Comparison of ENCODE assay signal across 1 cellular context in the genomic region with DNA sequence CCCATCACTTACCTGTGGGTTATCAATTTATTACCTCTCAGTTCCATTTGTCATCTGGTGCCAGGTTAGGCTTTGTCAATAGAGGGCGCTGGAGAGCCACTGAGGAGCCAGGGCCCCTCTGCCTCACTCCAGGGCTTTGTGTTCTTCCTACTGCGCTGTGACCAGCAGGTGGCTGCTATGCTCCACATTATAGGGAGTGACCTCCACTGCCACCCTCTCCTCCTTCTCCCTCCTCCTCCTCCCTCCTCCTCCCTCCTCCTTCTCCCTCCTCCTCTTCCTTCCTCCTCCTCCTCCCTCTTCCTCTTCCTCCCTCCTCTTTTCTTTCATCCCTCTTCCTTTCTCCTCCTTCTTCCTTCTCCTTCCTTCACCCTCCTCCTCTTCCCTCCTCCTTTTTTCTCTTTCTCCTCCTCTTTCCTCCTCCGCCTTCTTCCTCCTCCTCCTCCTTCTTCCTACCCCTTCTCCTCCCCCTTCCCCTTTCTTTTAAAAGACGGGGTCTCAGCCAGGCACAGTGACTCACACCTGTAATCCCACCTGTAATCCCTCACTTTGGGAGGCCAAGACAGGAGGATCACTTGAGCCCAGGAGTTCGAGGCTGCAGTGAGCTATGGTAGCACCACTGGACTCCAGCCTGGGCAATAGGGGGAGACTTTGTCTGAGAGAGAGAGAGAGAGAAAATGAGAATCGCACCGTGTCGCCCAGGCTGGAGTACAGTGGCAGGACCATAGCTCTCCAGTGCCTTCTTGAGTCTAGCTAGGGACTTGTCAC.
A peak's percentile ranks its signal among the peaks of the same experiment; 100 is the strongest.
TF ChIP-seq lines count a peak whose summit lies in the region.

No MANE protein-coding gene starts in this region.

TF ChIP-seq in K562, 482 proteins besides CTCF, POLR2A, EP300 and RAD21 (continued from another document and continues in another):
- TF ChIP-seq YY1 (IDR thresholded peaks at IDR 0.05; ENCODE audit: borderline replicate concordance in 1 of 3, control insufficient read depth in 1 of 3, extremely low read depth in 1 of 3, insufficient read depth in 3 of 3, insufficient read length in 1 of 3, insufficient replicate concordance in 2 of 3, low read depth in 1 of 3, low read length in 2 of 3) (peak in 1 of 3 experiments; percentile 60), ZNF140 (CRISPR knock-in tag; IDR thresholded peaks at IDR 0.05) (no peak), PTRF (tag; IDR thresholded peaks at IDR 0.05) (no peak), SMC3 (conservative IDR thresholded peaks at IDR 0.05; ENCODE audit: insufficient read depth, low read depth, low read length) (peak; percentile 99), SETDB1 (IDR thresholded peaks at IDR 0.05; ENCODE audit: low read length) (no peak), CHD4 (IDR thresholded peaks at IDR 0.05; ENCODE audit: insufficient read depth, insufficient replicate concordance, low read depth, low read length, poor library complexity, severe bottlenecking) (no peak), DPF2 (IDR thresholded peaks at IDR 0.05) (peak; percentile 63; the same call in 1 of the 2 replicates), ELF1 (tag; IDR thresholded peaks at IDR 0.05) (no peak), CSDE1 (IDR thresholded peaks at IDR 0.05) (peak in 1 of 2 experiments; percentile 28; a peak in 1 of 4 replicates), RCOR1 (IDR thresholded peaks at IDR 0.05; ENCODE audit: borderline replicate concordance in 1 of 2, low read depth in 2 of 2, low read length in 2 of 2) (peak in 1 of 2 experiments; percentile 71; a peak in 1 of 4 replicates), RBM25 (IDR thresholded peaks at IDR 0.05; ENCODE audit: low read depth, low read length, severe bottlenecking) (peak; percentile 39), ZNF384 (IDR thresholded peaks at IDR 0.05; ENCODE audit: low read depth, low read length) (peak; percentile 36; the same call in 1 of the 2 replicates), ZBTB7A (IDR thresholded peaks at IDR 0.05; ENCODE audit: borderline replicate concordance, control insufficient read depth, low read depth, low read length) (peak; percentile 35; the same call in 1 of the 2 replicates), FOXJ2 (tag; IDR thresholded peaks at IDR 0.05) (no peak), HLTF (IDR thresholded peaks at IDR 0.05) (peak; percentile 79; the same call in 1 of the 2 replicates), CTBP1 (IDR thresholded peaks at IDR 0.05; ENCODE audit: borderline replicate concordance) (peak; percentile 48; the same call in 1 of the 2 replicates), ASH1L (IDR thresholded peaks at IDR 0.05; ENCODE audit: borderline replicate concordance, low read depth, partially characterized antibody) (no peak), ZKSCAN1 (IDR thresholded peaks at IDR 0.05; ENCODE audit: low read depth, low read length) (0 out of 2 replicates have a peak, but pooled peaks have one; percentile 20), CHCHD3 (CRISPR knock-in tag; IDR thresholded peaks at IDR 0.05) (no peak), NR2C1 (IDR thresholded peaks at IDR 0.05) (peak; percentile 30; the same call in 1 of the 2 replicates), NR2C1 (tag; IDR thresholded peaks at IDR 0.05) (no peak), ZNF354B (CRISPR knock-in tag; IDR thresholded peaks at IDR 0.05) (no peak), DNMT1 (IDR thresholded peaks at IDR 0.05) (no peak), PRMT5 (CRISPR knock-in tag; IDR thresholded peaks at IDR 0.05) (no peak), POLR3G (IDR thresholded peaks at IDR 0.05; ENCODE audit: extremely low read depth, insufficient read length, insufficient replicate concordance) (no peak), TARDBP (IDR thresholded peaks at IDR 0.05) (no peak), RFX1 (IDR thresholded peaks at IDR 0.05) (no peak), JUND (IDR thresholded peaks at IDR 0.05; ENCODE audit: borderline replicate concordance, low read depth, low read length) (no peak), JUND (tag; IDR thresholded peaks at IDR 0.05; ENCODE audit: borderline replicate concordance, low read depth, low read length) (no peak; the same call in 2 of the 3 replicates), SMAD1 (IDR thresholded peaks at IDR 0.05; ENCODE audit: low read depth, low read length, partially characterized antibody) (no peak), KDM1A (IDR thresholded peaks at IDR 0.05) (peak; percentile 70 to 77; a peak in 3 of 4 replicates), CREM (IDR thresholded peaks at IDR 0.05; ENCODE audit: low read depth) (peak; percentile 57; the same call in 1 of the 2 replicates), TCF7 (IDR thresholded peaks at IDR 0.05; ENCODE audit: borderline replicate concordance) (0 out of 2 replicates have a peak, but pooled peaks have one; percentile 43), LARP7 (IDR thresholded peaks at IDR 0.05) (0 out of 2 replicates have a peak, but pooled peaks have one; percentile 28), NR2C2 (CRISPR knock-in tag; IDR thresholded peaks at IDR 0.05) (peak; percentile 57; the same call in 1 of the 2 replicates), NR2C2 (tag; IDR thresholded peaks at IDR 0.05) (no peak), TEAD1 (CRISPR knock-in tag; IDR thresholded peaks at IDR 0.05) (no peak), TAF1 (IDR thresholded peaks at IDR 0.05; ENCODE audit: control insufficient read depth, extremely low read depth, insufficient read depth, low read length, severe bottlenecking) (no peak), SUPT5H (IDR thresholded peaks at IDR 0.05) (no peak), ERF (CRISPR knock-in tag; IDR thresholded peaks at IDR 0.05) (no peak), CXXC5 (CRISPR knock-in tag; IDR thresholded peaks at IDR 0.05) (no peak), NFIX (CRISPR knock-in tag; IDR thresholded peaks at IDR 0.05; ENCODE audit: low read depth) (no peak)
- TF ChIP-seq, protein P1, sequence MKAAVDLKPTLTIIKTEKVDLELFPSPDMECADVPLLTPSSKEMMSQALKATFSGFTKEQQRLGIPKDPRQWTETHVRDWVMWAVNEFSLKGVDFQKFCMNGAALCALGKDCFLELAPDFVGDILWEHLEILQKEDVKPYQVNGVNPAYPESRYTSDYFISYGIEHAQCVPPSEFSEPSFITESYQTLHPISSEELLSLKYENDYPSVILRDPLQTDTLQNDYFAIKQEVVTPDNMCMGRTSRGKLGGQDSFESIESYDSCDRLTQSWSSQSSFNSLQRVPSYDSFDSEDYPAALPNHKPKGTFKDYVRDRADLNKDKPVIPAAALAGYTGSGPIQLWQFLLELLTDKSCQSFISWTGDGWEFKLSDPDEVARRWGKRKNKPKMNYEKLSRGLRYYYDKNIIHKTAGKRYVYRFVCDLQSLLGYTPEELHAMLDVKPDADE (conservative IDR thresholded peaks at IDR 0.05; ENCODE audit: control insufficient read depth, low read depth, low read length) = no peak
- TF ChIP-seq, protein P2, sequence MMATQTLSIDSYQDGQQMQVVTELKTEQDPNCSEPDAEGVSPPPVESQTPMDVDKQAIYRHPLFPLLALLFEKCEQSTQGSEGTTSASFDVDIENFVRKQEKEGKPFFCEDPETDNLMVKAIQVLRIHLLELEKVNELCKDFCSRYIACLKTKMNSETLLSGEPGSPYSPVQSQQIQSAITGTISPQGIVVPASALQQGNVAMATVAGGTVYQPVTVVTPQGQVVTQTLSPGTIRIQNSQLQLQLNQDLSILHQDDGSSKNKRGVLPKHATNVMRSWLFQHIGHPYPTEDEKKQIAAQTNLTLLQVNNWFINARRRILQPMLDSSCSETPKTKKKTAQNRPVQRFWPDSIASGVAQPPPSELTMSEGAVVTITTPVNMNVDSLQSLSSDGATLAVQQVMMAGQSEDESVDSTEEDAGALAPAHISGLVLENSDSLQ (IDR thresholded peaks at IDR 0.05) = peak; percentile 83
- TF ChIP-seq, protein P3, sequence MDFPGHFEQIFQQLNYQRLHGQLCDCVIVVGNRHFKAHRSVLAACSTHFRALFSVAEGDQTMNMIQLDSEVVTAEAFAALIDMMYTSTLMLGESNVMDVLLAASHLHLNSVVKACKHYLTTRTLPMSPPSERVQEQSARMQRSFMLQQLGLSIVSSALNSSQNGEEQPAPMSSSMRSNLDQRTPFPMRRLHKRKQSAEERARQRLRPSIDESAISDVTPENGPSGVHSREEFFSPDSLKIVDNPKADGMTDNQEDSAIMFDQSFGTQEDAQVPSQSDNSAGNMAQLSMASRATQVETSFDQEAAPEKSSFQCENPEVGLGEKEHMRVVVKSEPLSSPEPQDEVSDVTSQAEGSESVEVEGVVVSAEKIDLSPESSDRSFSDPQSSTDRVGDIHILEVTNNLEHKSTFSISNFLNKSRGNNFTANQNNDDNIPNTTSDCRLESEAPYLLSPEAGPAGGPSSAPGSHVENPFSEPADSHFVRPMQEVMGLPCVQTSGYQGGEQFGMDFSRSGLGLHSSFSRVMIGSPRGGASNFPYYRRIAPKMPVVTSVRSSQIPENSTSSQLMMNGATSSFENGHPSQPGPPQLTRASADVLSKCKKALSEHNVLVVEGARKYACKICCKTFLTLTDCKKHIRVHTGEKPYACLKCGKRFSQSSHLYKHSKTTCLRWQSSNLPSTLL (IDR thresholded peaks at IDR 0.05) = 0 out of 2 replicates have a peak, but pooled peaks have one; percentile 40
- TF ChIP-seq, protein P4, sequence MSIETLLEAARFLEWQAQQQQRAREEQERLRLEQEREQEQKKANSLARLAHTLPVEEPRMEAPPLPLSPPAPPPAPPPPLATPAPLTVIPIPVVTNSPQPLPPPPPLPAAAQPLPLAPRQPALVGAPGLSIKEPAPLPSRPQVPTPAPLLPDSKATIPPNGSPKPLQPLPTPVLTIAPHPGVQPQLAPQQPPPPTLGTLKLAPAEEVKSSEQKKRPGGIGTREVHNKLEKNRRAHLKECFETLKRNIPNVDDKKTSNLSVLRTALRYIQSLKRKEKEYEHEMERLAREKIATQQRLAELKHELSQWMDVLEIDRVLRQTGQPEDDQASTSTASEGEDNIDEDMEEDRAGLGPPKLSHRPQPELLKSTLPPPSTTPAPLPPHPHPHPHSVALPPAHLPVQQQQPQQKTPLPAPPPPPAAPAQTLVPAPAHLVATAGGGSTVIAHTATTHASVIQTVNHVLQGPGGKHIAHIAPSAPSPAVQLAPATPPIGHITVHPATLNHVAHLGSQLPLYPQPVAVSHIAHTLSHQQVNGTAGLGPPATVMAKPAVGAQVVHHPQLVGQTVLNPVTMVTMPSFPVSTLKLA (conservative IDR thresholded peaks at IDR 0.05) = peak in 1 of 2 experiments; percentile 50; a peak in 2 of 4 replicates
- TF ChIP-seq, protein P5, sequence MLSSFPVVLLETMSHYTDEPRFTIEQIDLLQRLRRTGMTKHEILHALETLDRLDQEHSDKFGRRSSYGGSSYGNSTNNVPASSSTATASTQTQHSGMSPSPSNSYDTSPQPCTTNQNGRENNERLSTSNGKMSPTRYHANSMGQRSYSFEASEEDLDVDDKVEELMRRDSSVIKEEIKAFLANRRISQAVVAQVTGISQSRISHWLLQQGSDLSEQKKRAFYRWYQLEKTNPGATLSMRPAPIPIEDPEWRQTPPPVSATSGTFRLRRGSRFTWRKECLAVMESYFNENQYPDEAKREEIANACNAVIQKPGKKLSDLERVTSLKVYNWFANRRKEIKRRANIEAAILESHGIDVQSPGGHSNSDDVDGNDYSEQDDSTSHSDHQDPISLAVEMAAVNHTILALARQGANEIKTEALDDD (IDR thresholded peaks at IDR 0.05) = peak; percentile 20; the same call in 1 of the 2 replicates
- TF ChIP-seq, protein P6, sequence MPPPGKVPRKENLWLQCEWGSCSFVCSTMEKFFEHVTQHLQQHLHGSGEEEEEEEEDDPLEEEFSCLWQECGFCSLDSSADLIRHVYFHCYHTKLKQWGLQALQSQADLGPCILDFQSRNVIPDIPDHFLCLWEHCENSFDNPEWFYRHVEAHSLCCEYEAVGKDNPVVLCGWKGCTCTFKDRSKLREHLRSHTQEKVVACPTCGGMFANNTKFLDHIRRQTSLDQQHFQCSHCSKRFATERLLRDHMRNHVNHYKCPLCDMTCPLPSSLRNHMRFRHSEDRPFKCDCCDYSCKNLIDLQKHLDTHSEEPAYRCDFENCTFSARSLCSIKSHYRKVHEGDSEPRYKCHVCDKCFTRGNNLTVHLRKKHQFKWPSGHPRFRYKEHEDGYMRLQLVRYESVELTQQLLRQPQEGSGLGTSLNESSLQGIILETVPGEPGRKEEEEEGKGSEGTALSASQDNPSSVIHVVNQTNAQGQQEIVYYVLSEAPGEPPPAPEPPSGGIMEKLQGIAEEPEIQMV (tag; conservative IDR thresholded peaks at IDR 0.05; ENCODE audit: low read depth) = 0 out of 2 replicates have a peak, but pooled peaks have one; percentile 16
- TF ChIP-seq, protein P7, sequence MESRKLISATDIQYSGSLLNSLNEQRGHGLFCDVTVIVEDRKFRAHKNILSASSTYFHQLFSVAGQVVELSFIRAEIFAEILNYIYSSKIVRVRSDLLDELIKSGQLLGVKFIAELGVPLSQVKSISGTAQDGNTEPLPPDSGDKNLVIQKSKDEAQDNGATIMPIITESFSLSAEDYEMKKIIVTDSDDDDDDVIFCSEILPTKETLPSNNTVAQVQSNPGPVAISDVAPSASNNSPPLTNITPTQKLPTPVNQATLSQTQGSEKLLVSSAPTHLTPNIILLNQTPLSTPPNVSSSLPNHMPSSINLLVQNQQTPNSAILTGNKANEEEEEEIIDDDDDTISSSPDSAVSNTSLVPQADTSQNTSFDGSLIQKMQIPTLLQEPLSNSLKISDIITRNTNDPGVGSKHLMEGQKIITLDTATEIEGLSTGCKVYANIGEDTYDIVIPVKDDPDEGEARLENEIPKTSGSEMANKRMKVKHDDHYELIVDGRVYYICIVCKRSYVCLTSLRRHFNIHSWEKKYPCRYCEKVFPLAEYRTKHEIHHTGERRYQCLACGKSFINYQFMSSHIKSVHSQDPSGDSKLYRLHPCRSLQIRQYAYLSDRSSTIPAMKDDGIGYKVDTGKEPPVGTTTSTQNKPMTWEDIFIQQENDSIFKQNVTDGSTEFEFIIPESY (CRISPR knock-in tag; IDR thresholded peaks at IDR 0.05) = 0 out of 2 replicates have a peak, but pooled peaks have one; percentile 21
- TF ChIP-seq, protein P8, sequence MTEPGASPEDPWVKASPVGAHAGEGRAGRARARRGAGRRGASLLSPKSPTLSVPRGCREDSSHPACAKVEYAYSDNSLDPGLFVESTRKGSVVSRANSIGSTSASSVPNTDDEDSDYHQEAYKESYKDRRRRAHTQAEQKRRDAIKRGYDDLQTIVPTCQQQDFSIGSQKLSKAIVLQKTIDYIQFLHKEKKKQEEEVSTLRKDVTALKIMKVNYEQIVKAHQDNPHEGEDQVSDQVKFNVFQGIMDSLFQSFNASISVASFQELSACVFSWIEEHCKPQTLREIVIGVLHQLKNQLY (CRISPR knock-in tag; conservative IDR thresholded peaks at IDR 0.05) = no peak
- TF ChIP-seq, protein P9, sequence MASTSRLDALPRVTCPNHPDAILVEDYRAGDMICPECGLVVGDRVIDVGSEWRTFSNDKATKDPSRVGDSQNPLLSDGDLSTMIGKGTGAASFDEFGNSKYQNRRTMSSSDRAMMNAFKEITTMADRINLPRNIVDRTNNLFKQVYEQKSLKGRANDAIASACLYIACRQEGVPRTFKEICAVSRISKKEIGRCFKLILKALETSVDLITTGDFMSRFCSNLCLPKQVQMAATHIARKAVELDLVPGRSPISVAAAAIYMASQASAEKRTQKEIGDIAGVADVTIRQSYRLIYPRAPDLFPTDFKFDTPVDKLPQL (IDR thresholded peaks at IDR 0.05; ENCODE audit: extremely low read depth, insufficient read length) = no peak
- TF ChIP-seq, protein P10, sequence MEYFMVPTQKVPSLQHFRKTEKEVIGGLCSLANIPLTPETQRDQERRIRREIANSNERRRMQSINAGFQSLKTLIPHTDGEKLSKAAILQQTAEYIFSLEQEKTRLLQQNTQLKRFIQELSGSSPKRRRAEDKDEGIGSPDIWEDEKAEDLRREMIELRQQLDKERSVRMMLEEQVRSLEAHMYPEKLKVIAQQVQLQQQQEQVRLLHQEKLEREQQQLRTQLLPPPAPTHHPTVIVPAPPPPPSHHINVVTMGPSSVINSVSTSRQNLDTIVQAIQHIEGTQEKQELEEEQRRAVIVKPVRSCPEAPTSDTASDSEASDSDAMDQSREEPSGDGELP (CRISPR knock-in tag; IDR thresholded peaks at IDR 0.05; ENCODE audit: borderline replicate concordance) = peak; percentile 54; the same call in 1 of the 2 replicates
